24 cellular contexts compared by ENCODE assay signal in the genomic region with DNA sequence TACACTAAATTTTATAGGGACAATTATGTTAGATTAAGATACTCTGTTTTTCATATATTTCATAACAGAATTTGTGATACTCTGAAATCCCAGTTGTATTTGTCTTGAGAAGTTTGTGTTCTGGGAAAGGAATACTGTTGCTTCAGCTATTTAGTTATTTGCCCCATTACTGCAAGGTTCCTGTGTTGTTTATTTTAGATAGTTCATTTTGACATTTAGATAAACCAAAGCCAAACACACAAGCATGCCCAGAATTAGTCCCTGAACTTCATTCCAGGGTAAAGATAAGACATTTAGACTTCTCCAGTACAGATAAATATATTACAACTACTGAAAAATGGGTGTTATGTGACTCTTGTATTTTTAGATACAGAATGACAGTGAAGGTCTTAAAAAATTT.
DNase-seq lines count a peak whose midpoint lies in the region; ATAC-seq and TF ChIP-seq lines count a peak whose summit lies in the region.
"Had no signal": no experiment of that assay in that cellular context is flagged by ENCODE, and none has a peak within 500 bp of the region (broad histone marks: within the 10 kb centered on the region; RNA-seq: fewer than 3 reads in every experiment).

No MANE protein-coding gene starts in this region.

- H3K27ac ChIP-seq in right atrium auricular region (peak overlapping the region in 1 of 2 donors; percentile 57), liver (ENCODE audit: low read depth in 1 of 2, low read length in 2 of 2) (peak overlapping the region; percentile 39 to 60)
- H3K27ac ChIP-seq: lower lobe of right lung, neutrophil, tibial nerve had no signal

- no peak overlapping the region for H3K9ac ChIP-seq in liver (ENCODE audit: low read depth in 1 of 2, low read length in 2 of 2)

- peak; percentile 79 for ATAC-seq in Right ventricle myocardium inferior
- no peak for ATAC-seq in GM21737 (IDR thresholded peaks at IDR 0.05; ENCODE audit: unreplicated experiment)
- ATAC-seq: activated CD8-positive, alpha-beta memory T cell treated with anti-CD3 and anti-CD28 coated beads, Interleukin-2, amount 10 ng/mL, durations not matched to agents 7 days and 5 days; PC-3 had no signal

- no peaks in the 10 kb centered on the region for H3K9me3 ChIP-seq in right atrium auricular region
- no peaks in the 10 kb centered on the region for H3K9me3 ChIP-seq in liver (ENCODE audit: control insufficient read depth in 4 of 4, low read length in 3 of 4)
- H3K9me3 ChIP-seq: esophagus squamous epithelium, lower lobe of right lung, neutrophil, tibial nerve had no signal

- H3K4me3 ChIP-seq in right atrium auricular region (no peak overlapping the region), fibroblast of villous mesenchyme (ENCODE audit: low read depth, low read length) (no peak overlapping the region), liver (ENCODE audit: low read depth in 1 of 3, low read length in 3 of 3) (no peak overlapping the region)
- H3K4me3 ChIP-seq: coronary artery, esophagus squamous epithelium, lower lobe of right lung, tibial nerve had no signal

- H3K4me1 ChIP-seq in right atrium auricular region (peaks cover 0 to 23% of the 10 kb centered on the region in 2 donors), liver (ENCODE audit: control insufficient read depth in 4 of 4, insufficient read depth in 4 of 4, low read length in 3 of 4) (peaks cover 10 to 18% (median 13%) of the 10 kb centered on the region in 4 donors)
- H3K4me1 ChIP-seq: esophagus squamous epithelium had no signal

- no peak for TF ChIP-seq CTCF in right atrium auricular region (IDR thresholded peaks at IDR 0.05)
- TF ChIP-seq CTCF in fibroblast of villous mesenchyme (IDR thresholded peaks at IDR 0.05; ENCODE audit: insufficient read depth, low read depth, low read length): no peak
- no peak for TF ChIP-seq CTCF in liver (IDR thresholded peaks at IDR 0.05; ENCODE audit: low read depth, low read length, missing input control)

- DNase-seq in Right ventricle myocardium inferior (ENCODE audit: missing footprints) (no peak), right atrium auricular region (ENCODE audit: low spot score) (no peak), fibroblast of villous mesenchyme (ENCODE audit: low read depth) (peak; percentile 78), medulla oblongata (ENCODE audit: extremely low spot score) (no peak), NCI-H187 treated with DMSO at 0.1 percent for 48 hours (lab: John Stamatoyannopoulos, UW) (no peak), NCI-H526 (lab: John Stamatoyannopoulos, UW) (no peak)
- DNase-seq: 8988T; activated CD4-positive, alpha-beta T cell treated with anti-CD3 and anti-CD28 coated beads for 48 hours; activated CD8-positive, alpha-beta memory T cell treated with anti-CD3 and anti-CD28 coated beads, Interleukin-2, amount 10 ng/mL, durations not matched to agents 7 days and 5 days; DND-41; esophagus squamous epithelium; GOT3; lower lobe of right lung; NCI-H1092; NCI-H1930; NCI-H345; PC-3; SHP77 treated with DMSO at 0.1 percent for 48 hours; stimulated activated CD4-positive, alpha-beta T cell treated with anti-CD3 and anti-CD28 coated beads, Interleukin-4, amount 100 ng/mL, for 24 hours had no signal

- TF ChIP-seq RAD21 in liver (IDR thresholded peaks at IDR 0.05): peak; percentile 41 to 49

- H3K36me3 ChIP-seq in right atrium auricular region: peaks cover 4% of the 10 kb centered on the region
- no peaks in the 10 kb centered on the region for H3K36me3 ChIP-seq in liver (ENCODE audit: control insufficient read depth in 4 of 4, insufficient read depth in 3 of 4, low read depth in 1 of 4, low read length in 3 of 4)
- H3K36me3 ChIP-seq: esophagus squamous epithelium, lower lobe of right lung, neutrophil had no signal

- intact Hi-C loops in Right ventricle myocardium inferior (cut with DNase I): no loop called here

- H3K27me3 ChIP-seq in right atrium auricular region: no peaks in the 10 kb centered on the region
- no peaks in the 10 kb centered on the region for H3K27me3 ChIP-seq in liver (ENCODE audit: control insufficient read depth in 4 of 4, insufficient read depth in 4 of 4, low read length in 3 of 4)
- H3K27me3 ChIP-seq: esophagus squamous epithelium, neutrophil, tibial nerve had no signal

TF ChIP-seq in liver, 16 proteins besides CTCF, POLR2A, EP300 and RAD21:
- TF ChIP-seq RXRA (IDR thresholded peaks at IDR 0.05) (peak; percentile 80 to 85), EGR1 (IDR thresholded peaks at IDR 0.05; ENCODE audit: low read depth in 2 of 2) (no peak), HNF4A (conservative IDR thresholded peaks at IDR 0.05) (peak; percentile 69 to 81), YY1 (IDR thresholded peaks at IDR 0.05) (peak; percentile 77), NR2F2 (IDR thresholded peaks at IDR 0.05) (peak; percentile 88), HNF4G (IDR thresholded peaks at IDR 0.05) (peak; percentile 33), JUND (IDR thresholded peaks at IDR 0.05) (peak; percentile 53 to 67), TAF1 (conservative IDR thresholded peaks at IDR 0.05) (no peak), SP1 (IDR thresholded peaks at IDR 0.05) (peak; percentile 72), FOXA1 (IDR thresholded peaks at IDR 0.05) (peak; percentile 75), FOXA2 (IDR thresholded peaks at IDR 0.05) (peak; percentile 78), GABPA (IDR thresholded peaks at IDR 0.05 in 1 of 2, conservative IDR thresholded peaks at IDR 0.05 in 1 of 2) (no peak)
- TF ChIP-seq, protein P1, sequence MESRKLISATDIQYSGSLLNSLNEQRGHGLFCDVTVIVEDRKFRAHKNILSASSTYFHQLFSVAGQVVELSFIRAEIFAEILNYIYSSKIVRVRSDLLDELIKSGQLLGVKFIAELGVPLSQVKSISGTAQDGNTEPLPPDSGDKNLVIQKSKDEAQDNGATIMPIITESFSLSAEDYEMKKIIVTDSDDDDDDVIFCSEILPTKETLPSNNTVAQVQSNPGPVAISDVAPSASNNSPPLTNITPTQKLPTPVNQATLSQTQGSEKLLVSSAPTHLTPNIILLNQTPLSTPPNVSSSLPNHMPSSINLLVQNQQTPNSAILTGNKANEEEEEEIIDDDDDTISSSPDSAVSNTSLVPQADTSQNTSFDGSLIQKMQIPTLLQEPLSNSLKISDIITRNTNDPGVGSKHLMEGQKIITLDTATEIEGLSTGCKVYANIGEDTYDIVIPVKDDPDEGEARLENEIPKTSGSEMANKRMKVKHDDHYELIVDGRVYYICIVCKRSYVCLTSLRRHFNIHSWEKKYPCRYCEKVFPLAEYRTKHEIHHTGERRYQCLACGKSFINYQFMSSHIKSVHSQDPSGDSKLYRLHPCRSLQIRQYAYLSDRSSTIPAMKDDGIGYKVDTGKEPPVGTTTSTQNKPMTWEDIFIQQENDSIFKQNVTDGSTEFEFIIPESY (IDR thresholded peaks at IDR 0.05): peak; percentile 59
- TF ChIP-seq, protein P2, sequence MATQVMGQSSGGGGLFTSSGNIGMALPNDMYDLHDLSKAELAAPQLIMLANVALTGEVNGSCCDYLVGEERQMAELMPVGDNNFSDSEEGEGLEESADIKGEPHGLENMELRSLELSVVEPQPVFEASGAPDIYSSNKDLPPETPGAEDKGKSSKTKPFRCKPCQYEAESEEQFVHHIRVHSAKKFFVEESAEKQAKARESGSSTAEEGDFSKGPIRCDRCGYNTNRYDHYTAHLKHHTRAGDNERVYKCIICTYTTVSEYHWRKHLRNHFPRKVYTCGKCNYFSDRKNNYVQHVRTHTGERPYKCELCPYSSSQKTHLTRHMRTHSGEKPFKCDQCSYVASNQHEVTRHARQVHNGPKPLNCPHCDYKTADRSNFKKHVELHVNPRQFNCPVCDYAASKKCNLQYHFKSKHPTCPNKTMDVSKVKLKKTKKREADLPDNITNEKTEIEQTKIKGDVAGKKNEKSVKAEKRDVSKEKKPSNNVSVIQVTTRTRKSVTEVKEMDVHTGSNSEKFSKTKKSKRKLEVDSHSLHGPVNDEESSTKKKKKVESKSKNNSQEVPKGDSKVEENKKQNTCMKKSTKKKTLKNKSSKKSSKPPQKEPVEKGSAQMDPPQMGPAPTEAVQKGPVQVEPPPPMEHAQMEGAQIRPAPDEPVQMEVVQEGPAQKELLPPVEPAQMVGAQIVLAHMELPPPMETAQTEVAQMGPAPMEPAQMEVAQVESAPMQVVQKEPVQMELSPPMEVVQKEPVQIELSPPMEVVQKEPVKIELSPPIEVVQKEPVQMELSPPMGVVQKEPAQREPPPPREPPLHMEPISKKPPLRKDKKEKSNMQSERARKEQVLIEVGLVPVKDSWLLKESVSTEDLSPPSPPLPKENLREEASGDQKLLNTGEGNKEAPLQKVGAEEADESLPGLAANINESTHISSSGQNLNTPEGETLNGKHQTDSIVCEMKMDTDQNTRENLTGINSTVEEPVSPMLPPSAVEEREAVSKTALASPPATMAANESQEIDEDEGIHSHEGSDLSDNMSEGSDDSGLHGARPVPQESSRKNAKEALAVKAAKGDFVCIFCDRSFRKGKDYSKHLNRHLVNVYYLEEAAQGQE (IDR thresholded peaks at IDR 0.05): peak; percentile 56
- TF ChIP-seq, protein P3, sequence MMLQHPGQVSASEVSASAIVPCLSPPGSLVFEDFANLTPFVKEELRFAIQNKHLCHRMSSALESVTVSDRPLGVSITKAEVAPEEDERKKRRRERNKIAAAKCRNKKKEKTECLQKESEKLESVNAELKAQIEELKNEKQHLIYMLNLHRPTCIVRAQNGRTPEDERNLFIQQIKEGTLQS (IDR thresholded peaks at IDR 0.05): peak; percentile 28
- TF ChIP-seq, protein P4, sequence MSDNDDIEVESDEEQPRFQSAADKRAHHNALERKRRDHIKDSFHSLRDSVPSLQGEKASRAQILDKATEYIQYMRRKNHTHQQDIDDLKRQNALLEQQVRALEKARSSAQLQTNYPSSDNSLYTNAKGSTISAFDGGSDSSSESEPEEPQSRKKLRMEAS (IDR thresholded peaks at IDR 0.05): peak; percentile 47
